ENCODE assay signal across 22 cellular contexts in the genomic region with DNA sequence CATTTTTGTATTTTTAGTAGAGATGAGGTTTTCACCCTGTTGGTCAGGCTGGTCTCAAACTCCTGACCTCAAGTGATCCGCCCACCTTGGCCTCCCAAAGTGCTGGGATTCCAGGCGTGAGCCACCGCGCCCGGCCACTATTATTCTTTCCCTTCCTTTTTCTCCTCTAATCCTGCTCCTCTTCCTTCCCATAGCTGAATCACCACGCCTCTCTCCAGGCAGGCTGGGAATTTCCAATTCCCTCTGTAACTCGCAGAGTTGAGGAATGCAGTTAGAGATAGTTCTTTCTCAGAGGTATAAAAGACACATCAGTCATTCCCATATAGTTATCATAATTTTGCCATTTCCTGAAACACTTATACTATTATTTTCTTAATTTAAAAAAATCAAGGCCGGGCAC. TPM values are rescaled to one million over a fixed set of nuclear protein-coding genes. Genes with fewer than 3 reads are reported as not detected.
DNase-seq lines count a peak whose midpoint lies in the region; FAIRE-seq and TF ChIP-seq lines count a peak whose summit lies in the region.
"Had no signal": no experiment of that assay in that cellular context is flagged by ENCODE, and none has a peak within 500 bp of the region (broad histone marks: within the 10 kb centered on the region; RNA-seq: fewer than 3 reads in every experiment).

No MANE protein-coding gene starts in this region.

- no peak overlapping the region for H3K27ac ChIP-seq in astrocyte (ENCODE audit: low read depth, low read length)
- no peak overlapping the region for H3K27ac ChIP-seq in trophoblast cell (ENCODE audit: low read depth, low read length)
- H3K27ac ChIP-seq: A549, HL-60, Peyer's patch had no signal

- H2AFZ ChIP-seq in astrocyte (ENCODE audit: low read depth, low read length), result no peak overlapping the region
- no peak overlapping the region for H2AFZ ChIP-seq in trophoblast cell (ENCODE audit: insufficient read depth, low read length, poor library complexity)
- H2AFZ ChIP-seq: GM23338 had no signal

- H3K36me3 Mint-ChIP-seq in astrocyte (ENCODE audit: low read depth, unreplicated experiment), result peaks cover 13% of the 10 kb centered on the region

- H3K9ac ChIP-seq in astrocyte (ENCODE audit: low read length) (no peak overlapping the region), trophoblast cell (ENCODE audit: low read length) (no peak overlapping the region)

- peak; percentile 14 for DNase-seq in EH (ENCODE audit: low read depth)
- peak; percentile 6 for DNase-seq in astrocyte (ENCODE audit: low read depth)
- DNase-seq in epithelial cell of esophagus (ENCODE audit: low read depth), result peak; percentile 25
- peak; percentile 63 to 71 for DNase-seq in trophoblast cell
- DNase-seq in activated T-cell treated with anti-CD3 and anti-CD28 coated beads, Interleukin-2, amount 50 U/mL, for 48 hours, result no peak
- DNase-seq in DMS153 treated with DMSO at 0.1 percent for 48 hours (lab: John Stamatoyannopoulos, UW; ENCODE audit: unreplicated experiment), result no peak
- no peak for DNase-seq in CD1c-positive myeloid dendritic cell (ENCODE audit: extremely low spot score)
- DNase-seq: DMS79, KG1, NCI-H1092, NCI-H1436, NCI-H1930, NCI-H2227 treated with DMSO at 0.1 percent for 48 hours, NCI-H524 treated with DMSO at 0.1 percent for 48 hours, Peyer's patch had no signal

- H2BK120ac ChIP-seq in trophoblast cell (ENCODE audit: insufficient read depth, low read length, poor library complexity), result no peak overlapping the region

- WGBS in trophoblast cell (ENCODE audit: extremely low coverage, insufficient coverage, insufficient read length), result no CpG with 5 or more reads among the region's 8 CpGs

- no peaks in the 10 kb centered on the region for H3K27me3 Mint-ChIP-seq in astrocyte (ENCODE audit: low read depth, unreplicated experiment)
- H3K27me3 Mint-ChIP-seq: B cell had no signal

- no peaks in the 10 kb centered on the region for H3K36me3 ChIP-seq in astrocyte (ENCODE audit: insufficient read depth, low read length)
- H3K36me3 ChIP-seq in trophoblast cell (ENCODE audit: control insufficient read depth in 1 of 2, insufficient read depth in 2 of 2, low read length in 2 of 2), result peaks cover 9 to 11% of the 10 kb centered on the region in 2 experiments

- peaks cover 2% of the 10 kb centered on the region for H3K9me3 Mint-ChIP-seq in astrocyte (ENCODE audit: unreplicated experiment)

- H3K4me3 ChIP-seq in astrocyte (ENCODE audit: insufficient read depth, low read depth, low read length) (no peak overlapping the region), epithelial cell of esophagus (ENCODE audit: low read length) (no peak overlapping the region), trophoblast cell (ENCODE audit: low read depth, low read length) (no peak overlapping the region)
- H3K4me3 ChIP-seq: A549, GM23338, HAP-1, Peyer's patch had no signal

- H3K27ac Mint-ChIP-seq in astrocyte (ENCODE audit: unreplicated experiment), result peak overlapping the region; percentile 85
- H3K27ac Mint-ChIP-seq: B cell, GM23338 had no signal

- no peak overlapping the region for H3K14ac ChIP-seq in trophoblast cell (ENCODE audit: low read length)

- H2BK5ac ChIP-seq in trophoblast cell (ENCODE audit: low read depth, low read length, poor library complexity), result no peak overlapping the region

- H3K18ac ChIP-seq in trophoblast cell (ENCODE audit: low read length), result no peak overlapping the region

- H3K4me3 Mint-ChIP-seq in astrocyte (ENCODE audit: unreplicated experiment), result no peak overlapping the region
- H3K4me3 Mint-ChIP-seq: B cell, CD14-positive monocyte, GM23338 had no signal

- H3K79me2 ChIP-seq in astrocyte (ENCODE audit: insufficient read depth, low read length) (peaks cover 46% of the 10 kb centered on the region), trophoblast cell (ENCODE audit: control insufficient read depth, insufficient read depth, low read length, poor library complexity) (no peaks in the 10 kb centered on the region)

- H3K9me3 ChIP-seq in astrocyte (ENCODE audit: insufficient read depth, low read depth, low read length) (no peaks in the 10 kb centered on the region), trophoblast cell (ENCODE audit: insufficient read depth, low read depth, low read length) (no peaks in the 10 kb centered on the region)
- H3K9me3 ChIP-seq: Peyer's patch had no signal

- H3K4me1 ChIP-seq in astrocyte (ENCODE audit: insufficient read depth, low read length), result no peaks in the 10 kb centered on the region
- no peaks in the 10 kb centered on the region for H3K4me1 ChIP-seq in trophoblast cell (ENCODE audit: control insufficient read depth in 1 of 2, insufficient read depth in 2 of 2, low read length in 2 of 2)
- H3K4me1 ChIP-seq: HAP-1, Peyer's patch had no signal

- no peak overlapping the region for H2AK5ac ChIP-seq in trophoblast cell (ENCODE audit: low read length)

- no peak overlapping the region for H4K8ac ChIP-seq in trophoblast cell (ENCODE audit: low read depth, low read length)

- no peak overlapping the region for H3K4me2 ChIP-seq in astrocyte (ENCODE audit: low read length)
- no peak overlapping the region for H3K4me2 ChIP-seq in trophoblast cell (ENCODE audit: low read length)
- H3K4me2 ChIP-seq: A549, GM23338 had no signal

- H3K79me1 ChIP-seq in trophoblast cell (ENCODE audit: low read length), result no peaks in the 10 kb centered on the region

- no peak overlapping the region for H3K4ac ChIP-seq in trophoblast cell (ENCODE audit: low read depth, low read length)

- peaks cover 12% of the 10 kb centered on the region for H4K20me1 ChIP-seq in astrocyte (ENCODE audit: insufficient read depth, low read length)

- H4K91ac ChIP-seq in trophoblast cell (ENCODE audit: low read depth, low read length), result no peak overlapping the region

- no peaks in the 10 kb centered on the region for H3K27me3 ChIP-seq in astrocyte (ENCODE audit: insufficient read depth, low read length)
- H3K27me3 ChIP-seq in trophoblast cell (ENCODE audit: insufficient read depth, low read length), result no peaks in the 10 kb centered on the region
- H3K27me3 ChIP-seq: Peyer's patch had no signal

- peaks cover 2% of the 10 kb centered on the region for H3K4me1 Mint-ChIP-seq in astrocyte (ENCODE audit: low read depth, unreplicated experiment)
- H3K4me1 Mint-ChIP-seq: CD14-positive monocyte, GM23338 had no signal

- H4K12ac ChIP-seq in trophoblast cell (ENCODE audit: low read depth, low read length), result no peak overlapping the region

- FAIRE-seq in astrocyte (lab: Jason Lieb, UNC), result no peak
- FAIRE-seq: A549, GM12891 had no signal

- H2BK12ac ChIP-seq in trophoblast cell (ENCODE audit: low read length), result no peak overlapping the region

- no peak overlapping the region for H3K23ac ChIP-seq in trophoblast cell (ENCODE audit: low read length)

- TF ChIP-seq CTCF in astrocyte (IDR thresholded peaks at IDR 0.05; ENCODE audit: insufficient read depth, low read depth, low read length) (no peak), epithelial cell of esophagus (IDR thresholded peaks at IDR 0.05; ENCODE audit: insufficient read depth, low read depth, low read length, missing control alignments) (no peak)

RNA-seq across cellular contexts. Expression of a gene that starts 11.2 kb away (rescaled TPM):
- total RNA-seq in astrocyte, result 24.9 and 28.4 TPM in 2 replicates
- polyA plus RNA-seq in trophoblast cell (2013), result 22.3 and 22.5 TPM in 2 replicates

Comparison
In these comparisons a context has a peak if more than half of its experiments do, and no peak if none do; other contexts are left out.
1. DNase-seq: peak in EH (single experiment), astrocyte (single experiment), epithelial cell of esophagus (single experiment) and trophoblast cell (2 of 2); none in activated T-cell treated with anti-CD3 and anti-CD28 coated beads, Interleukin-2, amount 50 U/mL, for 48 hours (0 of 2), DMS153 treated with DMSO at 0.1 percent for 48 hours (single experiment) and CD1c-positive myeloid dendritic cell (single experiment).